8 cellular contexts compared by ENCODE assay signal in genomic region chr7:7639847-7640220, GRCh38. TPM values are rescaled to one million over a fixed set of nuclear protein-coding genes. Genes with fewer than 3 reads are reported as not detected.
DNase-seq lines count a peak whose midpoint lies in the region; ATAC-seq and TF ChIP-seq lines count a peak whose summit lies in the region.

No MANE protein-coding gene starts in this region.

- peaks cover 0 to 26% (median 13%) of the 10 kb centered on the region in 9 donors for H3K36me3 ChIP-seq in heart left ventricle

- H3K9me3 Mint-ChIP-seq in activated naive CD4-positive, alpha-beta T cell treated with anti-CD3 and anti-CD28 coated beads, Interleukin-2, amount 10 ng/mL, durations not matched to agents 7 days and 5 days: no peaks in the 10 kb centered on the region

- no peak for TF ChIP-seq POLR2A in heart left ventricle (IDR thresholded peaks at IDR 0.05)

- no peaks in the 10 kb centered on the region for H3K27me3 Mint-ChIP-seq in activated naive CD4-positive, alpha-beta T cell treated with anti-CD3 and anti-CD28 coated beads, Interleukin-2, amount 10 ng/mL, durations not matched to agents 7 days and 5 days

- no peaks in the 10 kb centered on the region for H3K9me3 ChIP-seq in heart left ventricle

- no peak for TF ChIP-seq CTCF in heart left ventricle (IDR thresholded peaks at IDR 0.05)

- no peaks in the 10 kb centered on the region for H3K27me3 ChIP-seq in heart left ventricle

- peaks cover 42% of the 10 kb centered on the region for H3K4me1 Mint-ChIP-seq in activated naive CD4-positive, alpha-beta T cell treated with anti-CD3 and anti-CD28 coated beads, Interleukin-2, amount 10 ng/mL, durations not matched to agents 7 days and 5 days

- H3K4me3 ChIP-seq in heart left ventricle: peak overlapping the region; percentile 65 to 91 (median 83)

- peak overlapping the region in 11 of 12 donors; percentile 41 to 93 (median 82) for H3K27ac ChIP-seq in heart left ventricle

- peaks cover 36% of the 10 kb centered on the region for H3K36me3 Mint-ChIP-seq in activated naive CD4-positive, alpha-beta T cell treated with anti-CD3 and anti-CD28 coated beads, Interleukin-2, amount 10 ng/mL, durations not matched to agents 7 days and 5 days

- ATAC-seq in heart left ventricle: no peak
- peak; percentile 6 for ATAC-seq in sciatic nerve
- ATAC-seq in GM21576 (IDR thresholded peaks at IDR 0.05; ENCODE audit: unreplicated experiment): no peak
- no peak for ATAC-seq in GM21367 (IDR thresholded peaks at IDR 0.05; ENCODE audit: unreplicated experiment)

- 0 to 1% (median 0%) methylated on average over 18 to 19 of the region's 19 CpGs for WGBS in heart left ventricle, 4 donors

- H3K27ac Mint-ChIP-seq in activated naive CD4-positive, alpha-beta T cell treated with anti-CD3 and anti-CD28 coated beads, Interleukin-2, amount 10 ng/mL, durations not matched to agents 7 days and 5 days: peak overlapping the region; percentile 97

- H3K4me1 ChIP-seq in heart left ventricle: peaks cover 0 to 22% (median 16%) of the 10 kb centered on the region in 12 donors

- intact Hi-C loops in heart left ventricle (cut with DNase I): loop anchor here in 5 of 10 donors (2.0 to 10.0 kb wide), 6 partner anchors 41 to 329 kb away; partner anchors contain the start of genes GLCCI1 (in 3 of the 5) and MIOS (in 1 of the 5)
- intact Hi-C loops in sciatic nerve (cut with DNase I): no loop called here

- CTCF ChIA-PET in activated naive CD4-positive, alpha-beta T cell treated with anti-CD3 and anti-CD28 coated beads, Interleukin-2, amount 10 ng/mL, durations not matched to agents 7 days and 5 days (lab: Charles Lee): no interaction called here

- peak overlapping the region; percentile 93 for H3K4me3 Mint-ChIP-seq in activated naive CD4-positive, alpha-beta T cell treated with anti-CD3 and anti-CD28 coated beads, Interleukin-2, amount 10 ng/mL, durations not matched to agents 7 days and 5 days

- peak; percentile 17 for DNase-seq in activated gamma-delta T cell treated with anti-CD3 and anti-CD28 coated beads, Interleukin-2, amount 50 U/mL, for 16 hours (ENCODE audit: low read depth)
- no peak for DNase-seq in activated gamma-delta T cell (lab: John Stamatoyannopoulos, UW)
- peak; percentile 6 for DNase-seq in NCI-H446 treated with DMSO at 0.1 percent for 48 hours (lab: John Stamatoyannopoulos, UW)
- DNase-seq in activated naive CD4-positive, alpha-beta T cell treated with anti-CD3 and anti-CD28 coated beads, Interleukin-2, amount 10 ng/mL, durations not matched to agents 7 days and 5 days: peak; percentile 61
- peak in 1 of 5 donors; percentile 28 for DNase-seq in heart left ventricle
- DNase-seq in sciatic nerve (ENCODE audit: low spot score): no peak

RNA-seq across cellular contexts. Expression of gene UMAD1, which starts 0.7 kb away (rescaled TPM):
- total RNA-seq in heart left ventricle (10 to 100 TPM; 10.1 to 19.7 (median 15.6) TPM), sciatic nerve (18.6 TPM)
- 10 to 100 TPM in 1 of 2 donors, 1 to 10 TPM in 1; 3.5 to 12.0 TPM for polyA plus RNA-seq in heart left ventricle

Comparison
In these comparisons a context has a peak if more than half of its experiments do, and no peak if none do; other contexts are left out.
1. DNase-seq: peak in activated gamma-delta T cell treated with anti-CD3 and anti-CD28 coated beads, Interleukin-2, amount 50 U/mL, for 16 hours (single experiment), NCI-H446 treated with DMSO at 0.1 percent for 48 hours (single experiment) and activated naive CD4-positive, alpha-beta T cell treated with anti-CD3 and anti-CD28 coated beads, Interleukin-2, amount 10 ng/mL, durations not matched to agents 7 days and 5 days (single experiment); none in activated gamma-delta T cell (single experiment) and sciatic nerve (single experiment).